8 cellular contexts compared by ENCODE assay signal in the genomic region with DNA sequence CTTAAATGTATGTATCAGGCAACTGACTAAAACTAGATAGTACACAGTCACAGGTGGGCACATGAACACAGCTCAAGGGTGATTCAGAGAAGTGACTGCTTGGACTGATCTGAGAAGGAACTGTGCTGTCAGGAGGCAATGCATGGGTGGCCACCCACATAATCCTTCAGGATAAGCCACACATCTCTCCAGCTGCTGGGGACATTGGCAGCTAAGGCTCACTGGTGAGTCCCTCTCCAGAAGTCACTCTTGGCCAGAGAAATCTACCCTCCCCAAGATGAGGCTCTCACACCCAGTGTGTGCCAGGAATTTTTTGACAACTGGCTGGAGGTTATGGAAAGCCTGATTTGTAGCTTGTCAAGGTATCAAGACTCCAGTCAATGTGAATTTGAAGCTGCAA.
"Had no signal": no experiment of that assay in that cellular context is flagged by ENCODE, and none has a peak within 500 bp of the region (broad histone marks: within the 10 kb centered on the region; RNA-seq: fewer than 3 reads in every experiment).

No MANE protein-coding gene starts in this region.

- FAIRE-seq: G401.6, GM12878, GM12891, GM12892, GM18507, GM19239 had no signal

- DNase-seq: GDM1, GF-D8 had no signal

- ATAC-seq: GM12878 had no signal

- H3K4me3 ChIP-seq: GM12878 had no signal
